ENCODE assay signal across 14 cellular contexts in the genomic region with DNA sequence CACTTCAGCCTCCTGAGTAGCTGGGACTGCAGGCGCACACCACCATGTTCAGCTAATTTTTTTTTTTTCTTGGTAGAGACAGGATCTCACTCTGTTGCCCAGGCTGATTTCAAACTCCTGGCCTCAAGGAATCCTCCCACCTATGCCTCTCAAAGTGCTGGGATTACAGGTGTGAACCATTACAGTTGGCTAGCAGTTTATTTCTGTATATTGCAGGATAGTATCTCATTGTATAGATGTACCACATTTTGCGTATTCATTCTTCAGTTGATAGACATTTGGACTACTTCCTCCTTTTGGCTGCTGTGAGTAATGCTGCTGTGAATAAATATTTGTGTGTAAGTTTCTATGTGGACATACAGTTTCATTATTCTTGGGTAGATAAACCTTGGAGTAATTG. TPM values are rescaled to one million over a fixed set of nuclear protein-coding genes. Genes with fewer than 3 reads are reported as not detected.
A peak's percentile ranks its signal among the peaks of the same experiment; 100 is the strongest.
DNase-seq lines count a peak whose midpoint lies in the region; ATAC-seq and TF ChIP-seq lines count a peak whose summit lies in the region.
"Had no signal": no experiment of that assay in that cellular context is flagged by ENCODE, and none has a peak within 500 bp of the region (broad histone marks: within the 10 kb centered on the region; RNA-seq: fewer than 3 reads in every experiment).

No MANE protein-coding gene starts in this region.

- H3K36me3 ChIP-seq in mammary epithelial cell (ENCODE audit: insufficient read depth, low read length): no peaks in the 10 kb centered on the region

- no peak overlapping the region for H3K4me2 ChIP-seq in mammary epithelial cell (ENCODE audit: insufficient read depth, low read depth, low read length)

- TF ChIP-seq CTCF in GM20000 (IDR thresholded peaks at IDR 0.05; ENCODE audit: extremely low read depth, missing control alignments) (no peak), mammary epithelial cell (conservative IDR thresholded peaks at IDR 0.05 in 1 of 2, IDR thresholded peaks at IDR 0.05 in 1 of 2; ENCODE audit: extremely low read depth in 1 of 2, insufficient read depth in 1 of 2, low read depth in 1 of 2, low read length in 2 of 2) (no peak)

- H3K27ac Mint-ChIP-seq in T-helper 17 cell: peak overlapping the region; percentile 24
- H3K27ac Mint-ChIP-seq: brain, type B pancreatic cell had no signal

- H2AFZ ChIP-seq in mammary epithelial cell (ENCODE audit: low read depth, low read length): no peak overlapping the region

- dilution Hi-C loops in mammary epithelial cell (cut with HindIII; ENCODE audit: low sequenced_read_pairs): no loop called here

- intact Hi-C loops in mammary epithelial cell (cut with micrococcal nuclease): no loop called here

- H3K36me3 Mint-ChIP-seq in T-helper 17 cell (ENCODE audit: low read depth): peaks cover 8% of the 10 kb centered on the region

- DNase-seq in CD1c-positive myeloid dendritic cell (ENCODE audit: extremely low spot score) (peak; percentile 58), KBM-7 (peak; percentile 43), T-helper 17 cell (no peak), kidney tubule cell (ENCODE audit: low spot score) (peak; percentile 20), GM20000 (ENCODE audit: low spot score) (no peak), mammary epithelial cell (no peak), SHP77 treated with DMSO at 0.1 percent for 48 hours (lab: John Stamatoyannopoulos, UW) (no peak), HT-29 (ENCODE audit: low spot score) (no peak)
- DNase-seq: activated CD4-positive, alpha-beta T cell treated with anti-CD3 and anti-CD28 coated beads, Interleukin-2, amount 50 U/mL, for 48 hours; activated effector memory CD4-positive, alpha-beta T cell treated with anti-CD3 and anti-CD28 coated beads, Interleukin-2, amount 50 U/mL, for 16 hours; NCI-H1436; NCI-H446 had no signal

- H3K4me1 Mint-ChIP-seq in T-helper 17 cell: peaks cover 32% of the 10 kb centered on the region

- no peak overlapping the region for H3K27ac ChIP-seq in mammary epithelial cell (ENCODE audit: insufficient read depth, low read depth, low read length)

- no peaks in the 10 kb centered on the region for H3K27me3 Mint-ChIP-seq in T-helper 17 cell
- H3K27me3 Mint-ChIP-seq: brain, type B pancreatic cell had no signal

- in situ Hi-C loops in KBM-7 (cut with MboI; ENCODE audit: low pct_unique_long_range_greater_than_20kb, low sequenced_read_pairs) (no loop called here), mammary epithelial cell (cut with MboI; ENCODE audit: low sequenced_read_pairs in 2 of 2) (no loop called here)

- no peak overlapping the region for H3K4me3 ChIP-seq in mammary epithelial cell (replicated peaks in 1 of 3; ENCODE audit: insufficient read depth in 1 of 3, low read depth in 2 of 3, low read length in 3 of 3)

- no peak for ATAC-seq in T-helper 17 cell

- BruUV-seq in mammary epithelial cell (replicated peaks; lab: Mats Ljungman, UMichigan): no TSS peak

- peaks cover 91% of the 10 kb centered on the region for H3K79me2 ChIP-seq in mammary epithelial cell (ENCODE audit: insufficient read depth, low read length)

- CTCF ChIA-PET in mammary epithelial cell (lab: Charles Lee; ENCODE audit: low non-redundant PET): no interaction called here

- WGBS in mammary epithelial cell (ENCODE audit: low coverage, missing lambda C conversion rate): 100% methylated on average over 2 of the region's 2 CpGs

- no peaks in the 10 kb centered on the region for H3K4me1 ChIP-seq in mammary epithelial cell (ENCODE audit: insufficient read depth, low read length)

- H3K27me3 ChIP-seq in mammary epithelial cell (ENCODE audit: insufficient read depth, low read length): no peaks in the 10 kb centered on the region

- H3K9me3 ChIP-seq in T-helper 17 cell (ENCODE audit: control insufficient read depth, low read length, poor library complexity, severe bottlenecking): no peaks in the 10 kb centered on the region
- no peaks in the 10 kb centered on the region for H3K9me3 ChIP-seq in mammary epithelial cell (replicated peaks; ENCODE audit: insufficient read depth, low read length)

- no peaks in the 10 kb centered on the region for H4K20me1 ChIP-seq in mammary epithelial cell (ENCODE audit: insufficient read depth, low read length)

- no peak overlapping the region for H3K4me3 Mint-ChIP-seq in T-helper 17 cell
- H3K4me3 Mint-ChIP-seq: brain, type B pancreatic cell had no signal

- H3K9ac ChIP-seq in mammary epithelial cell (ENCODE audit: insufficient read depth, low read length): no peak overlapping the region

RNA-seq across cellular contexts. Expression of gene ASXL1, which starts 32.9 kb away (rescaled TPM):
- total RNA-seq in T-helper 17 cell (100 to 1,000 TPM; 198 to 207 TPM), mammary epithelial cell (10 to 100 TPM; 37.2 to 60.1 TPM)
- polyA plus RNA-seq in mammary epithelial cell: 23.8 TPM
- polyA minus RNA-seq in mammary epithelial cell: 41.9 TPM
- total RNA-seq in HT-29 (2014; rRNA removed; shearing (Covaris generic)): 74.3 and 74.9 TPM in 2 replicates

Comparison
In these comparisons a context has a peak if more than half of its experiments do, and no peak if none do; other contexts are left out.
1. DNase-seq: peak in CD1c-positive myeloid dendritic cell (single experiment), KBM-7 (single experiment) and kidney tubule cell (single experiment); none in T-helper 17 cell (0 of 3), GM20000 (single experiment), mammary epithelial cell (single experiment), SHP77 treated with DMSO at 0.1 percent for 48 hours (single experiment) and HT-29 (single experiment).